In the genomic region with DNA sequence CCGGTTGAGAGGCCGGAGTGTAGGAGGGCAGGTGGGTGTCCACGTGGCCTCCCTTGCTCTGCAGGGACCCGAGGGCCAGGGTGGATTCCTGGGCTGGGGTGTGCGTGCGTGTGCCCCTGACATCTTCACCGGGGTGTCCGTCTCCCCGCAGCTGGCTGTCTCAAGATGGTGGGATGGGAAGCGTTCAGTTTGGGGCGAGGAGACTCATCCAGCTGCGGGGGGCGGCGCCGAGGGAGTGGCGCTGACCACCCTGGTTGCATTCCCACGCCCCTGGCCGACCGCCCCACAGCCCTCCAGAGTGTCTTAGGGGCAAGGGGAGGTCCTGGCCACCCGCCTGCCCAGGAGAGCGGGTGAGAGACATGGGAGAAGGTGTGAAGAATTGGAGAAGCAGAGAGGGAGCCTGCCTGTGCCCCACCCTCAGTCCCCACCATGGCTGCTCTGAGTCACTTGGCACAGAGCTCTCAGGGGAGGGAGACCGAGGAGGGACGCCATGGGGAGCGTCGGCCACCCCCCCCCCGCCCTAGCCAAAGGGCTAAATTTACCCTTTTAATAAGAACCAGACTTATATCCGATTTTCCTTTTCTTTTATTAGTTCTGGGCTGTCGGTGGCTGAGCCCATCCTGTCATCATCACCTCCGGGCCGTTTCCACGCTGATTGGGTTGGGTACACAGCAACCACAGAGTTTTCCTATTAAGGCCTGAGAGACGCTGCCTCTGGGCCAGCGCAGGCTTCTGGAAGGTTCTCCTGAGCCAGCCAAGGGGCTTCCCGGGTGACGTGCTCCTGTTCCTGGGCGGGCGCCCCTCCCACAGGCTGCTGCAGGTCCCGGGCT, we compare ENCODE assay signal across 15 cellular contexts. TPM values are rescaled to one million over a fixed set of nuclear protein-coding genes. Genes with fewer than 3 reads are reported as not detected.
DNase-seq lines count a peak whose midpoint lies in the region; ATAC-seq, FAIRE-seq and TF ChIP-seq lines count a peak whose summit lies in the region.
"Had no signal": no experiment of that assay in that cellular context is flagged by ENCODE, and none has a peak within 500 bp of the region (broad histone marks: within the 10 kb centered on the region; RNA-seq: fewer than 3 reads in every experiment).

No MANE protein-coding gene starts in this region.

- H3K9ac ChIP-seq in mammary epithelial cell (ENCODE audit: insufficient read depth, low read length): no peak overlapping the region
- peak overlapping the region in 1 of 2 donors; percentile 5 for H3K9ac ChIP-seq in colonic mucosa (ENCODE audit: low read depth in 2 of 2, low read length in 2 of 2)
- H3K9ac ChIP-seq in mucosa of rectum (ENCODE audit: low read depth in 1 of 2, low read length in 2 of 2): no peak overlapping the region

- no peak for TF ChIP-seq CTCF in MCF 10A (IDR thresholded peaks at IDR 0.05; ENCODE audit: unreplicated experiment)
- TF ChIP-seq CTCF in mammary epithelial cell (conservative IDR thresholded peaks at IDR 0.05 in 1 of 2, IDR thresholded peaks at IDR 0.05 in 1 of 2; ENCODE audit: extremely low read depth in 1 of 2, insufficient read depth in 1 of 2, low read depth in 1 of 2, low read length in 2 of 2): no peak
- no peak for TF ChIP-seq CTCF in colonic mucosa (IDR thresholded peaks at IDR 0.05)

- BruUV-seq in MCF 10A (replicated peaks; lab: Mats Ljungman, UMichigan): no TSS peak
- no TSS peak for BruUV-seq in mammary epithelial cell (replicated peaks; lab: Mats Ljungman, UMichigan)

- peaks cover 39% of the 10 kb centered on the region for H3K4me1 ChIP-seq in mammary epithelial cell (ENCODE audit: insufficient read depth, low read length)
- H3K4me1 ChIP-seq in colonic mucosa: peaks cover 12% of the 10 kb centered on the region
- H3K4me1 ChIP-seq in mucosa of rectum (ENCODE audit: control insufficient read depth in 2 of 2, insufficient read depth in 2 of 2, low read length in 2 of 2): peaks cover 25 to 36% of the 10 kb centered on the region in 2 donors

- no peaks in the 10 kb centered on the region for H3K36me3 ChIP-seq in mammary epithelial cell (ENCODE audit: insufficient read depth, low read length)
- no peaks in the 10 kb centered on the region for H3K36me3 ChIP-seq in colonic mucosa
- H3K36me3 ChIP-seq in mucosa of rectum (ENCODE audit: control insufficient read depth in 2 of 2, insufficient read depth in 2 of 2, low read length in 2 of 2): no peaks in the 10 kb centered on the region
- H3K36me3 ChIP-seq: adrenal gland had no signal

- intact Hi-C loops in MCF 10A (cut with micrococcal nuclease) (no loop called here), mammary epithelial cell (cut with micrococcal nuclease) (no loop called here), colonic mucosa (cut with DNase I) (no loop called here)

- no peak overlapping the region for H3K4me3 Mint-ChIP-seq in MCF 10A (ENCODE audit: unreplicated experiment)

- H3K79me2 ChIP-seq in mammary epithelial cell (ENCODE audit: insufficient read depth, low read length): no peaks in the 10 kb centered on the region

- H4K20me1 ChIP-seq in mammary epithelial cell (ENCODE audit: insufficient read depth, low read length): no peaks in the 10 kb centered on the region

- H3K4me3 ChIP-seq in mammary epithelial cell (replicated peaks in 1 of 3; ENCODE audit: insufficient read depth in 1 of 3, low read depth in 2 of 3, low read length in 3 of 3): no peak overlapping the region
- no peak overlapping the region for H3K4me3 ChIP-seq in colonic mucosa
- H3K4me3 ChIP-seq in mucosa of rectum (ENCODE audit: low read length in 2 of 2): no peak overlapping the region
- H3K4me3 ChIP-seq: adrenal gland had no signal

- no peak for ATAC-seq in HG03439 (IDR thresholded peaks at IDR 0.05; ENCODE audit: unreplicated experiment)
- ATAC-seq in GM18907 (IDR thresholded peaks at IDR 0.05; ENCODE audit: unreplicated experiment): no peak
- ATAC-seq: stimulated activated naive CD8-positive, alpha-beta T cell treated with anti-CD3 and anti-CD28 coated beads, Interleukin-15, Interleukin-2, amounts not matched to agents 100 U/mL and 50 U/mL, for 24 hours had no signal

- POLR2A ChIA-PET in MCF 10A (lab: Yijun Ruan, JAX): no interaction called here

- FAIRE-seq in urothelium cell line (lab: Jason Lieb, UNC): peak; percentile 32
- FAIRE-seq: endothelial cell of umbilical vein had no signal

- no peaks in the 10 kb centered on the region for H3K9me3 Mint-ChIP-seq in MCF 10A (ENCODE audit: unreplicated experiment)

- H3K27ac Mint-ChIP-seq in MCF 10A (ENCODE audit: low read depth, unreplicated experiment): no peak overlapping the region

- no peak overlapping the region for H3K4me2 ChIP-seq in mammary epithelial cell (ENCODE audit: insufficient read depth, low read depth, low read length)

- no peak overlapping the region for H3K27ac ChIP-seq in mammary epithelial cell (ENCODE audit: insufficient read depth, low read depth, low read length)
- H3K27ac ChIP-seq in colonic mucosa: peak overlapping the region; percentile 55
- H3K27ac ChIP-seq in mucosa of rectum (ENCODE audit: low read depth in 2 of 2, low read length in 2 of 2): peak overlapping the region; percentile 56 to 76
- H3K27ac ChIP-seq: 22Rv1, VCaP had no signal

- H3K36me3 Mint-ChIP-seq in MCF 10A (ENCODE audit: insufficient read depth, unreplicated experiment): no peaks in the 10 kb centered on the region

- DNase-seq in MCF 10A (ENCODE audit: unreplicated experiment) (peak; percentile 58), mammary epithelial cell (no peak), colonic mucosa (peak; percentile 20), urothelium cell line (ENCODE audit: low spot score) (peak; percentile 73), NCI-H510A (lab: John Stamatoyannopoulos, UW) (no peak)
- DNase-seq: adrenal gland; NCI-H524; stimulated activated CD4-positive, alpha-beta T cell treated with anti-CD3 and anti-CD28 coated beads, Interleukin-4, amount 100 ng/mL, for 24 hours; stimulated activated naive CD8-positive, alpha-beta T cell treated with anti-CD3 and anti-CD28 coated beads, Interleukin-15, Interleukin-2, amounts not matched to agents 100 U/mL and 50 U/mL, for 24 hours had no signal

- CTCF ChIA-PET in MCF 10A (lab: Yijun Ruan, JAX): interaction anchor here (1.0 kb wide), 1 partner anchor 1100 kb away, joined by 3 read pairs; no protein-coding TSS in a partner anchor
- CTCF ChIA-PET in mammary epithelial cell (lab: Charles Lee; ENCODE audit: low non-redundant PET): no interaction called here

- dilution Hi-C loops in mammary epithelial cell (cut with HindIII; ENCODE audit: low sequenced_read_pairs): no loop called here

- in situ Hi-C loops in mammary epithelial cell (cut with MboI; ENCODE audit: low sequenced_read_pairs in 2 of 2): no loop called here

- H3K9me3 ChIP-seq in mammary epithelial cell (replicated peaks; ENCODE audit: insufficient read depth, low read length) (no peaks in the 10 kb centered on the region), colonic mucosa (no peaks in the 10 kb centered on the region), mucosa of rectum (ENCODE audit: control insufficient read depth in 2 of 2, low read length in 2 of 2) (no peaks in the 10 kb centered on the region)
- H3K9me3 ChIP-seq: adrenal gland had no signal

- no peaks in the 10 kb centered on the region for H3K27me3 Mint-ChIP-seq in MCF 10A (ENCODE audit: insufficient read depth, unreplicated experiment)

- no peak overlapping the region for H2AFZ ChIP-seq in mammary epithelial cell (ENCODE audit: low read depth, low read length)

- H3K27me3 ChIP-seq in mammary epithelial cell (ENCODE audit: insufficient read depth, low read length) (no peaks in the 10 kb centered on the region), colonic mucosa (no peaks in the 10 kb centered on the region), mucosa of rectum (ENCODE audit: control insufficient read depth in 2 of 2, insufficient read depth in 2 of 2, low read length in 2 of 2) (no peaks in the 10 kb centered on the region)
- H3K27me3 ChIP-seq: adrenal gland had no signal

- peaks cover 21% of the 10 kb centered on the region for H3K4me1 Mint-ChIP-seq in MCF 10A (ENCODE audit: insufficient read depth, unreplicated experiment)

- 79% methylated on average over 32 of the region's 38 CpGs for WGBS in mammary epithelial cell (ENCODE audit: low coverage, missing lambda C conversion rate)

RNA-seq across cellular contexts. Expression of gene BAHCC1, which starts 22.0 kb away (rescaled TPM):
- total RNA-seq in MCF 10A (2022) (7.4 and 9.2 TPM in 2 replicates), mammary epithelial cell (1 to 10 TPM; 2.2 to 9.1 TPM), colonic mucosa (10 to 100 TPM; 12.5 to 26.3 TPM)
- polyA plus RNA-seq in mammary epithelial cell: 1.6 TPM
- polyA minus RNA-seq in mammary epithelial cell: 0.67 TPM

Comparison
In these comparisons a context has a peak if more than half of its experiments do, and no peak if none do; other contexts are left out.
1. DNase-seq: peak in MCF 10A (single experiment), colonic mucosa (single experiment) and urothelium cell line (single experiment); none in mammary epithelial cell (single experiment) and NCI-H510A (single experiment).